In genomic region chr18:46555724-46556123, GRCh38 we compare ENCODE assay signal across 8 cellular contexts.
DNase-seq lines count a peak whose midpoint lies in the region; ATAC-seq and TF ChIP-seq lines count a peak whose summit lies in the region.

No MANE protein-coding gene starts in this region.

- DNase-seq in AG09309 (ENCODE audit: low read depth), result no peak
- DNase-seq in OCI-LY7 (ENCODE audit: low spot score), result peak; percentile 6
- DNase-seq in globus pallidus (ENCODE audit: low spot score), result peak; percentile 88
- no peak for DNase-seq in stimulated activated naive B cell treated with anti-CD40 and anti-IgM and Interleukin-4, amounts not matched to agents 10 μg/mL and 1 μg/mL and 100 μg/mL, for 72 hours
- DNase-seq in left colon, result no peak
- DNase-seq in cerebellar nuclear complex (lab: John Stamatoyannopoulos, UW), result no peak
- no peak for DNase-seq in NOMO-1 treated with DMSO at 0.1 percent for 48 hours (lab: John Stamatoyannopoulos, UW; ENCODE audit: unreplicated experiment)

- no peak overlapping the region for H2AFZ ChIP-seq in OCI-LY7 (ENCODE audit: low read length)

- peak; percentile 29 to 43 for ATAC-seq in stimulated activated naive B cell treated with anti-CD40 and anti-IgM and Interleukin-4, amounts not matched to agents 10 μg/mL and 1 μg/mL and 100 μg/mL, for 72 hours (replicated peaks)
- ATAC-seq in left colon, result no peak

- no peak overlapping the region for H3K27ac Mint-ChIP-seq in stimulated activated naive B cell treated with anti-CD40 and anti-IgM and Interleukin-4, amounts not matched to agents 10 μg/mL and 1 μg/mL and 100 μg/mL, for 72 hours

- no peak overlapping the region for H3K4me2 ChIP-seq in OCI-LY7 (ENCODE audit: low read length)

- CTCF ChIA-PET in OCI-LY7 (lab: Charles Lee; ENCODE audit: unreplicated experiment), result no interaction called here

- TF ChIP-seq CTCF in AG09309 (IDR thresholded peaks at IDR 0.05; ENCODE audit: control insufficient read depth, insufficient read depth, low read depth, low read length, missing control alignments), result peak; percentile 57
- TF ChIP-seq CTCF in GM12874 (IDR thresholded peaks at IDR 0.05; ENCODE audit: insufficient read depth, low read depth, low read length), result peak; percentile 61
- TF ChIP-seq CTCF in OCI-LY7 (conservative IDR thresholded peaks at IDR 0.05; ENCODE audit: low read length), result peak; percentile 53

- H3K4me1 Mint-ChIP-seq in stimulated activated naive B cell treated with anti-CD40 and anti-IgM and Interleukin-4, amounts not matched to agents 10 μg/mL and 1 μg/mL and 100 μg/mL, for 72 hours, result no peaks in the 10 kb centered on the region

- no peak overlapping the region for H3K27ac ChIP-seq in OCI-LY7 (ENCODE audit: low read depth, low read length, poor library complexity, severe bottlenecking)

- POLR2A ChIA-PET in OCI-LY7 (lab: Charles Lee), result no interaction called here

- H3K4me3 ChIP-seq in AG09309 (ENCODE audit: control insufficient read depth, low read depth, low read length) (no peak overlapping the region), OCI-LY7 (ENCODE audit: low read depth, low read length, poor library complexity, severe bottlenecking) (no peak overlapping the region)

- intact Hi-C loops in OCI-LY7 (cut with micrococcal nuclease; ENCODE audit: unreplicated experiment) (no loop called here), left colon (cut with DNase I, micrococcal nuclease) (no loop called here)

- H3K79me2 ChIP-seq in OCI-LY7 (ENCODE audit: insufficient read depth, low read depth, low read length), result no peaks in the 10 kb centered on the region

- H3K36me3 ChIP-seq in OCI-LY7 (ENCODE audit: insufficient read depth, low read length), result no peaks in the 10 kb centered on the region

- no peaks in the 10 kb centered on the region for H3K9me2 ChIP-seq in OCI-LY7 (ENCODE audit: insufficient read depth, low read length)

- H3K27me3 Mint-ChIP-seq in stimulated activated naive B cell treated with anti-CD40 and anti-IgM and Interleukin-4, amounts not matched to agents 10 μg/mL and 1 μg/mL and 100 μg/mL, for 72 hours, result peaks cover 3 to 14% of the 10 kb centered on the region in 2 donors

- no peaks in the 10 kb centered on the region for H3K36me3 Mint-ChIP-seq in stimulated activated naive B cell treated with anti-CD40 and anti-IgM and Interleukin-4, amounts not matched to agents 10 μg/mL and 1 μg/mL and 100 μg/mL, for 72 hours

- no peaks in the 10 kb centered on the region for H3K9me3 ChIP-seq in OCI-LY7 (ENCODE audit: low read length)

- no TSS peak for BruUV-seq in OCI-LY7 (replicated peaks; lab: Mats Ljungman, UMichigan)

- H3K9me3 Mint-ChIP-seq in stimulated activated naive B cell treated with anti-CD40 and anti-IgM and Interleukin-4, amounts not matched to agents 10 μg/mL and 1 μg/mL and 100 μg/mL, for 72 hours, result no peaks in the 10 kb centered on the region

- H3K4me1 ChIP-seq in OCI-LY7 (ENCODE audit: insufficient read depth, low read length, poor library complexity, severe bottlenecking), result no peaks in the 10 kb centered on the region

- H3K4me3 Mint-ChIP-seq in stimulated activated naive B cell treated with anti-CD40 and anti-IgM and Interleukin-4, amounts not matched to agents 10 μg/mL and 1 μg/mL and 100 μg/mL, for 72 hours, result no peak overlapping the region

- no peaks in the 10 kb centered on the region for H4K20me1 ChIP-seq in OCI-LY7 (ENCODE audit: insufficient read depth, low read length)

Comparison
In these comparisons a context has a peak if more than half of its experiments do, and no peak if none do; other contexts are left out.
1. DNase-seq: peak in OCI-LY7 (single experiment) and globus pallidus (single experiment); none in AG09309 (single experiment), stimulated activated naive B cell treated with anti-CD40 and anti-IgM and Interleukin-4, amounts not matched to agents 10 μg/mL and 1 μg/mL and 100 μg/mL, for 72 hours (single experiment), left colon (0 of 2), cerebellar nuclear complex (0 of 2) and NOMO-1 treated with DMSO at 0.1 percent for 48 hours (single experiment).
2. Peak in every context shown above with its lines, with median percentiles within 50 percentile points of each other: CTCF ChIP-seq.